22 cellular contexts compared by ENCODE assay signal in genomic region chr20:5522422-5522821, GRCh38.
"Had no signal": no experiment of that assay in that cellular context is flagged by ENCODE, and none has a peak within 500 bp of the region (broad histone marks: within the 10 kb centered on the region; RNA-seq: fewer than 3 reads in every experiment).

No MANE protein-coding gene starts in this region.

- DNase-seq: Karpas-422, KG1, MM.1S, MV-4-11, NCI-H1048, NCI-H1105, NCI-H1417, NCI-H1436 treated with DMSO at 0.1 percent for 48 hours, NCI-H1694, NCI-H187 treated with DMSO at 0.1 percent for 48 hours, NCI-H2029 treated with DMSO at 0.1 percent for 48 hours, NCI-H2171 treated with DMSO at 0.1 percent for 48 hours, NCI-H2227 treated with DMSO at 0.1 percent for 48 hours, NCI-H524, NCI-H526 treated with DMSO at 0.1 percent for 48 hours, NCI-H748 treated with DMSO at 0.1 percent for 48 hours, RPMI8226, SHP77, T-helper 1 cell had no signal

- ATAC-seq: SK-N-SH treated with all-trans-retinoic acid at 6 μM for 48 hours had no signal

- FAIRE-seq: HTR-8/SVneo, RCC 7860 had no signal
